ENCODE assay signal across 7 cellular contexts in the genomic region with DNA sequence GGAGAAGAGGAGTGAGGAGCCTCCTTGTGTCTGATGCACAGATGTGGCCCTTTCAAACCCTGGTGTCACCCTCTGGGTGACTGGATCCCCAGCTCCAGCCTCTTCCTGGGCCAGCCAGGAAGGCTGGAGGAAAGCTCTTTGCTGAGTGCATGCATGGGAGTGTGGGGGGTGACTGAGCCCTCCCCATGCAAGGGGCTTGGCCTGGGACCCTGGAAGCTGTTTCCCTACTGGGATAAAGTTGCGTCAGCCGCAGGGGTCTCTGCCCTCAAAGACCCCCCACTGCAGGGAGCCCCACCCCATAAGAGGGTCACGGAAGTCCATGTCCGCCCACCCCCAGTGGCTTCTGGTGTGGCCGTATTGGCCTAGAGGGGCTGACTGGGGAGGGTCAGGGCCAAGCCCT. TPM values are rescaled to one million over a fixed set of nuclear protein-coding genes. Genes with fewer than 3 reads are reported as not detected.
"Had no signal": no experiment of that assay in that cellular context is flagged by ENCODE, and none has a peak within 500 bp of the region (broad histone marks: within the 10 kb centered on the region; RNA-seq: fewer than 3 reads in every experiment).

No MANE protein-coding gene starts in this region.

- H3K4me3 ChIP-seq: K562 had no signal

- H3K9ac ChIP-seq: KMS-11 had no signal

- ATAC-seq: HepG2, K562 had no signal

- DNase-seq: KBM-7, KG1 had no signal

- H3K27ac ChIP-seq: HL-60, KMS-11 had no signal

- H3K27ac Mint-ChIP-seq: IgD-negative memory B cell had no signal

- H3K36me3 Mint-ChIP-seq: IgD-negative memory B cell had no signal

- H3K4me2 ChIP-seq: KMS-11 had no signal

RNA-seq across cellular contexts. Expression of a gene that starts 3.3 kb away (rescaled TPM):
- total RNA-seq: HepG2 had no signal
- polyA plus RNA-seq: HepG2 had no signal
